2 cellular contexts compared by ENCODE assay signal in genomic region chr17:48745381-48746275, GRCh38.
A peak's percentile ranks its signal among the peaks of the same experiment; 100 is the strongest.
TF ChIP-seq lines count a peak whose summit lies in the region.

No MANE protein-coding gene starts in this region.

TF ChIP-seq in HEK293, 187 proteins besides CTCF, POLR2A, EP300 and RAD21:
- TF ChIP-seq ZNF521 (tag by site-specific recombination; IDR thresholded peaks at IDR 0.05) (no peak), ZBTB17 (tag by site-specific recombination; IDR thresholded peaks at IDR 0.05) (peak; percentile 82)

TF ChIP-seq in GM12878, 131 proteins besides CTCF, POLR2A, EP300 and RAD21:
- no peak for TF ChIP-seq FOS (IDR thresholded peaks at IDR 0.05; ENCODE audit: borderline replicate concordance, extremely low read depth, insufficient read length)
- TF ChIP-seq NR2F1 (conservative IDR thresholded peaks at IDR 0.05) = no peak
- TF ChIP-seq KLF5 (IDR thresholded peaks at IDR 0.05; ENCODE audit: partially characterized antibody) = no peak
- TF ChIP-seq SMC3 (IDR thresholded peaks at IDR 0.05; ENCODE audit: borderline replicate concordance, low read length) = no peak
